ENCODE assay signal across 18 cellular contexts in the genomic region with DNA sequence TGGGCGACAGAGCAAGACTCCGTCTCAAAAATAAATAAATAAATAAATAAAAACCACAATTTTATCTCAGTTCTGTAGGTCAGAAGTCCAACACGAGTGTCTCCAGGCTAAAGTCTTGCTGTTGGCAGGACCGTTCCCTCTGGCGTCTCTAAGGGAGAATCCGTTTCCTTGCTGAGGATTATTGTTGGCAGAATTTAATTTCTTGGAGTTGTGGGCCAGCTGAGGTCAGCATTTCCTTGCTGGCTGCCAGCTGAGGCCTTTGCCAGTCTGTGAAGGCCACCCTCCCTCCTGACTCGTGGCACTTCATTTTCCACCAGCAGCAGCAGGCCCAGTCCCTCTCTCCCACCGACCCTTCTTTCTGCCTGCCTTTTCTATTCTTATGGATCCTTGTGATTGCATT. TPM values are rescaled to one million over a fixed set of nuclear protein-coding genes. Genes with fewer than 3 reads are reported as not detected.
DNase-seq lines count a peak whose midpoint lies in the region; ATAC-seq, FAIRE-seq and TF ChIP-seq lines count a peak whose summit lies in the region.
"Had no signal": no experiment of that assay in that cellular context is flagged by ENCODE, and none has a peak within 500 bp of the region (broad histone marks: within the 10 kb centered on the region; RNA-seq: fewer than 3 reads in every experiment).

No MANE protein-coding gene starts in this region.

- no peaks in the 10 kb centered on the region for H3K9me1 ChIP-seq in K562 (ENCODE audit: control insufficient read depth, insufficient read depth, low read length)

- H3K27ac ChIP-seq in K562 (ENCODE audit: extremely low read depth, low read depth, low read length) = no peak overlapping the region
- H3K27ac ChIP-seq in aorta (ENCODE audit: low read depth in 1 of 2, low read length in 2 of 2) = no peak overlapping the region
- H3K27ac ChIP-seq: SJSA1 had no signal

- no peak for TF ChIP-seq EP300 in K562 (IDR thresholded peaks at IDR 0.05; ENCODE audit: low read length)

- peak overlapping the region; percentile 73 for H3K27ac Mint-ChIP-seq in memory B cell
- H3K27ac Mint-ChIP-seq: activated naive CD8-positive, alpha-beta T cell treated with anti-CD3 and anti-CD28 coated beads, Interleukin-2, amount 10 ng/mL, durations not matched to agents 7 days and 5 days had no signal

- no peaks in the 10 kb centered on the region for H4K20me1 ChIP-seq in K562 (replicated peaks; ENCODE audit: control insufficient read depth, insufficient read depth, low read length)

- TF ChIP-seq POLR2A in K562 (conservative IDR thresholded peaks at IDR 0.05) = 0 out of 2 replicates have a peak, but pooled peaks have one; percentile 5

- H3K9ac ChIP-seq in K562 (ENCODE audit: insufficient read depth in 1 of 2, low read depth in 2 of 2, low read length in 2 of 2) = no peak overlapping the region

- TF ChIP-seq RAD21 in K562 (CRISPR knock-in tag; conservative IDR thresholded peaks at IDR 0.05 in 1 of 2, IDR thresholded peaks at IDR 0.05 in 1 of 2) = no peak

- H3K4me1 ChIP-seq in K562 (replicated peaks in 1 of 2; ENCODE audit: control insufficient read depth in 2 of 2, insufficient read depth in 2 of 2, low read length in 2 of 2) = peaks cover 0 to 4% of the 10 kb centered on the region in 2 experiments; a peak in 2 of 5 replicates
- no peaks in the 10 kb centered on the region for H3K4me1 ChIP-seq in aorta (ENCODE audit: control insufficient read depth in 1 of 2, insufficient read depth in 2 of 2, low read length in 2 of 2)
- H3K4me1 ChIP-seq: Caco-2 had no signal

- WGBS in K562 (ENCODE audit: insufficient coverage, low coverage, missing lambda C conversion rate) = 87% methylated on average over 7 of the region's 8 CpGs
- 3 to 4% methylated on average over 8 of the region's 8 CpGs for WGBS in aorta, 2 donors

- no peak overlapping the region for H3K4me3 Mint-ChIP-seq in memory B cell
- H3K4me3 Mint-ChIP-seq: activated naive CD8-positive, alpha-beta T cell treated with anti-CD3 and anti-CD28 coated beads, Interleukin-2, amount 10 ng/mL, durations not matched to agents 7 days and 5 days; immature natural killer cell; naive thymus-derived CD4-positive, alpha-beta T cell had no signal

- no peaks in the 10 kb centered on the region for H3K4me1 Mint-ChIP-seq in memory B cell

- intact Hi-C loops in left ventricle myocardium superior (cut with micrococcal nuclease) (no loop called here), cardiac septum (cut with DNase I) (no loop called here), K562 (cut with micrococcal nuclease) (no loop called here), aorta (cut with DNase I) (no loop called here)

- peaks cover 36% of the 10 kb centered on the region for H3K36me3 Mint-ChIP-seq in memory B cell

- FAIRE-seq in K562 (lab: Jason Lieb, UNC) = no peak
- FAIRE-seq: bronchial epithelial cell had no signal

- TF ChIP-seq CTCF in K562 (IDR thresholded peaks at IDR 0.05 in 2 of 3, conservative IDR thresholded peaks at IDR 0.05 in 1 of 3; ENCODE audit: insufficient read depth in 2 of 3, low read depth in 1 of 3, low read length in 3 of 3) = no peak

- in situ Hi-C loops in K562 (cut with MboI) = no loop called here

- H3K4me3 ChIP-seq in K562 (no peak overlapping the region), aorta (ENCODE audit: low read length in 2 of 2) (no peak overlapping the region)
- H3K4me3 ChIP-seq: heart right ventricle, SJSA1 had no signal

- POLR2A ChIA-PET in K562 (lab: Yijun Ruan, JAX) = no interaction called here

- ATAC-seq in left ventricle myocardium superior = peak; percentile 21
- ATAC-seq in K562 = no peak
- no peak for ATAC-seq in memory B cell (ENCODE audit: low read depth)
- ATAC-seq in aorta (ENCODE audit: low FRiP score) = peak; percentile 79
- ATAC-seq in GM21526 (IDR thresholded peaks at IDR 0.05; ENCODE audit: low FRiP score, unreplicated experiment) = no peak
- ATAC-seq: naive thymus-derived CD4-positive, alpha-beta T cell; PC-3 had no signal

- no peaks in the 10 kb centered on the region for H3K9me3 ChIP-seq in K562 (replicated peaks; ENCODE audit: control insufficient read depth, insufficient read depth, low read depth, low read length)
- no peaks in the 10 kb centered on the region for H3K9me3 ChIP-seq in aorta (ENCODE audit: control insufficient read depth, low read length)
- H3K9me3 ChIP-seq: Caco-2, heart right ventricle, SJSA1 had no signal

- H3K27me3 Mint-ChIP-seq in memory B cell = no peaks in the 10 kb centered on the region
- H3K27me3 Mint-ChIP-seq: activated naive CD8-positive, alpha-beta T cell treated with anti-CD3 and anti-CD28 coated beads, Interleukin-2, amount 10 ng/mL, durations not matched to agents 7 days and 5 days; naive thymus-derived CD4-positive, alpha-beta T cell had no signal

- no TSS peak for BruUV-seq in K562 (replicated peaks; lab: Mats Ljungman, UMichigan)

- H3K36me3 ChIP-seq in K562 (ENCODE audit: control insufficient read depth, insufficient read depth, low read length) (peaks cover 54% of the 10 kb centered on the region), aorta (ENCODE audit: control insufficient read depth in 1 of 2, insufficient read depth in 2 of 2, low read length in 1 of 2) (peaks cover 7 to 8% of the 10 kb centered on the region in 2 donors)

- H2AFZ ChIP-seq in K562 (ENCODE audit: low read depth, low read length) = no peak overlapping the region

- no peak overlapping the region for H3K4me2 ChIP-seq in K562 (ENCODE audit: insufficient read depth, low read length)

- H3K79me2 ChIP-seq in K562 (ENCODE audit: control insufficient read depth, insufficient read depth, low read length) = no peaks in the 10 kb centered on the region

- no peaks in the 10 kb centered on the region for H3K9me3 Mint-ChIP-seq in memory B cell
- H3K9me3 Mint-ChIP-seq: activated naive CD8-positive, alpha-beta T cell treated with anti-CD3 and anti-CD28 coated beads, Interleukin-2, amount 10 ng/mL, durations not matched to agents 7 days and 5 days; naive thymus-derived CD4-positive, alpha-beta T cell had no signal

- DNase-seq in left ventricle myocardium superior (no peak), cardiac septum (ENCODE audit: low spot score) (no peak), K562 (ENCODE audit: extremely low read depth in 1 of 4, low spot score in 3 of 4) (no peak), memory B cell (ENCODE audit: low spot score in 2 of 2) (no peak), aorta (peak in 1 of 2 donors; percentile 72), NCI-H510A treated with DMSO at 0.1 percent for 48 hours (lab: John Stamatoyannopoulos, UW) (no peak), SW480 (ENCODE audit: low spot score) (no peak)
- DNase-seq: activated CD8-positive, alpha-beta memory T cell treated with anti-CD3 and anti-CD28 coated beads, Interleukin-2, amount 50 U/mL, for 48 hours; activated naive CD8-positive, alpha-beta T cell treated with anti-CD3 and anti-CD28 coated beads, Interleukin-2, amount 10 ng/mL, durations not matched to agents 7 days and 5 days; Caco-2; heart right ventricle; immature natural killer cell; naive thymus-derived CD4-positive, alpha-beta T cell; NCI-H774; PC-3 had no signal

- H3K27me3 ChIP-seq in K562 (ENCODE audit: control insufficient read depth in 2 of 2, insufficient read depth in 2 of 2, low read length in 2 of 2) = no peaks in the 10 kb centered on the region
- H3K27me3 ChIP-seq in aorta (ENCODE audit: control insufficient read depth in 1 of 2, insufficient read depth in 2 of 2, low read length in 1 of 2) = no peaks in the 10 kb centered on the region
- H3K27me3 ChIP-seq: heart right ventricle, SJSA1 had no signal

- CTCF ChIA-PET in K562 (lab: Yijun Ruan, JAX; ENCODE audit: low intra/inter-chr PET ratio) = no interaction called here

RNA-seq across cellular contexts. Expression of gene PSMC1, which starts 17.2 kb away (rescaled TPM):
- total RNA-seq in left ventricle myocardium superior = 122 TPM
- total RNA-seq in cardiac septum = 125 TPM
- 27.4 and 39.6 TPM in 2 replicates for total RNA-seq in K562 (2011; cell fraction: chromatin; rRNA removed; ENCODE audit: low replicate concordance)
- 16.8 and 21.6 TPM in 2 replicates for total RNA-seq in K562 (2011; cell fraction: nucleolus; rRNA removed)
- total RNA-seq in K562 (2011; cell fraction: nucleoplasm; rRNA removed) = 20.5 and 22.8 TPM in 2 replicates
- 112 and 145 TPM in 2 replicates for total RNA-seq in K562 (2014; rRNA removed)
- total RNA-seq in K562 (2014; rRNA removed; fragmentation: Illumina TruSeq; extraction: Trizol) = 235 and 276 TPM in 2 replicates
- 237 and 264 TPM in 2 replicates for total RNA-seq in K562 (2015; rRNA removed; fragmentation: Illumina TruSeq; extraction: Trizol)
- 81.3 and 87.8 TPM in 2 replicates for total RNA-seq in K562 (2021)
- polyA plus RNA-seq in K562 (2011; rRNA removed) = 82.3 and 163 TPM in 2 replicates
- polyA plus RNA-seq in K562 (2011; cell fraction: cytosol; rRNA removed) = 27.7 and 52.1 TPM in 2 replicates
- 24.0 and 42.1 TPM in 2 replicates for polyA plus RNA-seq in K562 (2011; cell fraction: nucleus; rRNA removed)
- 105 and 107 TPM in 2 replicates for polyA plus RNA-seq in K562 (2012)
- polyA plus RNA-seq in K562 (2014; fragmentation: Illumina TruSeq; extraction: Trizol) = 228 and 229 TPM in 2 replicates
- polyA plus RNA-seq in K562 (2014; fragmentation: Nextera tagmentation; extraction: Ambion mirVana) = 100 to 1,000 TPM; 165 to 276 TPM
- polyA plus RNA-seq in K562 (2014; rRNA removed) = 136 and 163 TPM in 2 replicates
- 103 and 123 TPM in 2 replicates for polyA minus RNA-seq in K562 (2011; rRNA and poly(A)+ RNA removed)
- polyA minus RNA-seq in K562 (2011; cell fraction: cytosol; rRNA and poly(A)+ RNA removed) = 34.1 and 36.4 TPM in 2 replicates
- 13.6 and 33.5 TPM in 2 replicates for polyA minus RNA-seq in K562 (2011; cell fraction: nucleus; rRNA and poly(A)+ RNA removed)
- 10 to 100 TPM; 67.3 to 82.8 TPM for total RNA-seq in aorta
- polyA plus RNA-seq in aorta = 100 to 1,000 TPM; 173 to 184 TPM

RNA-seq across cellular contexts. Expression of gene NRDE2, which starts 58.2 kb away (rescaled TPM):
- total RNA-seq in left ventricle myocardium superior = 11.8 TPM
- 11.2 TPM for total RNA-seq in cardiac septum
- 55.5 and 58.1 TPM in 2 replicates for total RNA-seq in K562 (2011; cell fraction: chromatin; rRNA removed; ENCODE audit: low replicate concordance)
- total RNA-seq in K562 (2011; cell fraction: nucleolus; rRNA removed) = 29.7 and 30.1 TPM in 2 replicates
- total RNA-seq in K562 (2011; cell fraction: nucleoplasm; rRNA removed) = 29.3 and 31.1 TPM in 2 replicates
- 6.2 and 8.4 TPM in 2 replicates for total RNA-seq in K562 (2014; rRNA removed)
- total RNA-seq in K562 (2014; rRNA removed; fragmentation: Illumina TruSeq; extraction: Trizol) = 11.0 and 11.1 TPM in 2 replicates
- 12.3 and 12.6 TPM in 2 replicates for total RNA-seq in K562 (2015; rRNA removed; fragmentation: Illumina TruSeq; extraction: Trizol)
- 14.6 and 15.0 TPM in 2 replicates for total RNA-seq in K562 (2021)
- 10.9 and 11.5 TPM in 2 replicates for polyA plus RNA-seq in K562 (2011; rRNA removed)
- 5.4 and 7.1 TPM in 2 replicates for polyA plus RNA-seq in K562 (2011; cell fraction: cytosol; rRNA removed)
- 14.2 and 20.4 TPM in 2 replicates for polyA plus RNA-seq in K562 (2011; cell fraction: nucleus; rRNA removed)
- polyA plus RNA-seq in K562 (2012) = 4.6 and 5.4 TPM in 2 replicates
- polyA plus RNA-seq in K562 (2014; fragmentation: Illumina TruSeq; extraction: Trizol) = 6.8 and 8.1 TPM in 2 replicates
- polyA plus RNA-seq in K562 (2014; fragmentation: Nextera tagmentation; extraction: Ambion mirVana) = 1 to 10 TPM; 3.3 to 5.7 TPM
- polyA plus RNA-seq in K562 (2014; rRNA removed) = 8.3 and 13.4 TPM in 2 replicates
- 14.4 and 16.4 TPM in 2 replicates for polyA minus RNA-seq in K562 (2011; rRNA and poly(A)+ RNA removed)
- polyA minus RNA-seq in K562 (2011; cell fraction: cytosol; rRNA and poly(A)+ RNA removed) = 4.9 and 7.8 TPM in 2 replicates
- polyA minus RNA-seq in K562 (2011; cell fraction: nucleus; rRNA and poly(A)+ RNA removed) = 13.1 and 19.2 TPM in 2 replicates
- total RNA-seq in aorta = 10 to 100 TPM; 20.4 to 28.5 TPM
- polyA plus RNA-seq in aorta = 10 to 100 TPM in 1 of 2 donors, 1 to 10 TPM in 1; 3.4 to 16.1 TPM

Comparison
In these comparisons a context has a peak if more than half of its experiments do, and no peak if none do; other contexts are left out.
1. ATAC-seq: peak in left ventricle myocardium superior (single experiment) and aorta (single experiment); none in K562 (single experiment), memory B cell (single experiment) and GM21526 (single experiment).